ENCODE assay signal across 23 cellular contexts in the genomic region with DNA sequence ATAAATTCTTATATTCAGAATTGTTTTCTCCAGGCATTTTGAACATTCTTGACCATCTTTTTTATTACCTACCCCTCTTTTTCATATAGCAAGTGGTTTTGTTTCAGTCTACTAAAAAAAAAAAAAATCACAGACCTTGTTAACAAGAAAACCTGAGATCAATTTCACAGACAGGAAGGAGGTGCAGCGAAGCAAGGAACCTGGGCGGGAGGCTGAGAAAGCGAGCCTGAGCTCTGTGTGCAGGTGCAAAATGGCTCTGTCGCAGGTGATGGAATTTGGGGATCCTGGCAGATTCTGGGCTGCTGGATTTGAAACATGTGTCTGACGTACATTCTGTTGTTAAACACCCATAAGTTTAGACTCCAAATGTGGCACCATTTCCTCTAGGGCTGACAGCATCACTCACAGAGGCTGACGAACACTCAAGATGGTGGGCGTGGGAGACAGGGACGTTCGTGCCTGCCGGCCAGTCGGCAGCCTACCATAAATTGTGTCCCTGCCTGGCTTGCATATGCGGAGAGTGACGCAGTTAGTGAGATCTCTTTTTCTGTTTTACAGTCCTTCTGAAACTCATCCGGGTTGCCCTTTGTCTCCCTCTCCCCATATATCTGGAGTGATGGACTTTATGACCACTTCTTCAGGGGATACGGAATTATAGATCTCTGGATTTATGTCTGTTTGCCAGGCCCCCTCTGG. TPM values are rescaled to one million over a fixed set of nuclear protein-coding genes. Genes with fewer than 3 reads are reported as not detected.
DNase-seq lines count a peak whose midpoint lies in the region; ATAC-seq and TF ChIP-seq lines count a peak whose summit lies in the region.
"Had no signal": no experiment of that assay in that cellular context is flagged by ENCODE, and none has a peak within 500 bp of the region (broad histone marks: within the 10 kb centered on the region; RNA-seq: fewer than 3 reads in every experiment).

No MANE protein-coding gene starts in this region.

- dilution Hi-C loops in mammary epithelial cell (cut with HindIII; ENCODE audit: low sequenced_read_pairs), result no loop called here

- H4K91ac ChIP-seq in H9 (ENCODE audit: insufficient read length, low read depth, low read length), result no peak overlapping the region

- H3K23ac ChIP-seq in H9 (ENCODE audit: insufficient read length, low read depth, low read length), result no peak overlapping the region

- no peak overlapping the region for H3K14ac ChIP-seq in H9 (ENCODE audit: insufficient read depth, low read length)

- H2AFZ ChIP-seq in Karpas-422 (ENCODE audit: low read length) (peak overlapping the region; percentile 87; the same call in 1 of the 2 replicates), H9 (ENCODE audit: low read length) (no peak overlapping the region), mammary epithelial cell (ENCODE audit: low read depth, low read length) (no peak overlapping the region)

- H3K9me3 Mint-ChIP-seq in memory B cell (no peaks in the 10 kb centered on the region), H9 (no peaks in the 10 kb centered on the region)
- H3K9me3 Mint-ChIP-seq: activated naive CD8-positive, alpha-beta T cell treated with anti-CD3 and anti-CD28 coated beads, Interleukin-2, amount 10 ng/mL, durations not matched to agents 7 days and 5 days; activated T-helper 17 cell treated with anti-CD3 and anti-CD28 coated beads, Interleukin-2, amount 50 U/mL, for 72 hours; immature natural killer cell had no signal

- no peak overlapping the region for H3K4me3 ChIP-seq in BLaER1
- H3K4me3 ChIP-seq in Karpas-422 (ENCODE audit: low read length), result peak overlapping the region; percentile 59
- H3K4me3 ChIP-seq in mammary epithelial cell (replicated peaks in 1 of 3; ENCODE audit: insufficient read depth in 1 of 3, low read depth in 2 of 3, low read length in 3 of 3), result no peak overlapping the region
- H3K4me3 ChIP-seq: A549, mucosa of descending colon, prostate gland, upper lobe of left lung had no signal

- no peaks in the 10 kb centered on the region; the same call in 1 of the 2 replicates for H3K27me3 ChIP-seq in BLaER1
- H3K27me3 ChIP-seq in Karpas-422 (ENCODE audit: low read length), result no peaks in the 10 kb centered on the region
- no peaks in the 10 kb centered on the region for H3K27me3 ChIP-seq in H9 (ENCODE audit: insufficient read depth, low read length)
- H3K27me3 ChIP-seq in mammary epithelial cell (ENCODE audit: insufficient read depth, low read length), result no peaks in the 10 kb centered on the region
- H3K27me3 ChIP-seq: foreskin keratinocyte, upper lobe of left lung had no signal

- no peaks in the 10 kb centered on the region for H3K27me3 Mint-ChIP-seq in memory B cell
- no peaks in the 10 kb centered on the region for H3K27me3 Mint-ChIP-seq in H9 (ENCODE audit: low read depth)

- ATAC-seq in GM21786 (IDR thresholded peaks at IDR 0.05; ENCODE audit: unreplicated experiment), result peak; percentile 62
- ATAC-seq in memory B cell (ENCODE audit: low read depth), result peak; percentile 86
- ATAC-seq: A549; activated T-helper 17 cell treated with anti-CD3 and anti-CD28 coated beads, Interleukin-2, amount 50 U/mL, for 72 hours; foreskin keratinocyte; left ventricle myocardium superior; mucosa of descending colon; T-helper 17 cell had no signal

- CTCF ChIA-PET in mammary epithelial cell (lab: Charles Lee; ENCODE audit: low non-redundant PET), result no interaction called here

- H3K4me3 Mint-ChIP-seq in memory B cell, result peak overlapping the region; percentile 72
- no peak overlapping the region for H3K4me3 Mint-ChIP-seq in H9
- H3K4me3 Mint-ChIP-seq: activated naive CD8-positive, alpha-beta T cell treated with anti-CD3 and anti-CD28 coated beads, Interleukin-2, amount 10 ng/mL, durations not matched to agents 7 days and 5 days; activated T-helper 17 cell treated with anti-CD3 and anti-CD28 coated beads, Interleukin-2, amount 50 U/mL, for 72 hours; immature natural killer cell; T-helper 17 cell had no signal

- H3K18ac ChIP-seq in H9 (ENCODE audit: insufficient read length, low read depth, low read length), result no peak overlapping the region

- H3K27ac Mint-ChIP-seq in memory B cell (peak overlapping the region; percentile 67), H9 (no peak overlapping the region)
- H3K27ac Mint-ChIP-seq: activated naive CD8-positive, alpha-beta T cell treated with anti-CD3 and anti-CD28 coated beads, Interleukin-2, amount 10 ng/mL, durations not matched to agents 7 days and 5 days; activated T-helper 17 cell treated with anti-CD3 and anti-CD28 coated beads, Interleukin-2, amount 50 U/mL, for 72 hours; immature natural killer cell; T-helper 17 cell had no signal

- no peak overlapping the region for H2AK5ac ChIP-seq in H9 (ENCODE audit: insufficient read length, low read length)

- no peak overlapping the region for H3T11ph ChIP-seq in H9 (ENCODE audit: low read length)

- H2BK15ac ChIP-seq in H9 (ENCODE audit: low read depth, low read length), result no peak overlapping the region

- H3K56ac ChIP-seq in H9 (ENCODE audit: insufficient read length, low read depth, low read length), result no peak overlapping the region

- H2BK20ac ChIP-seq in H9 (ENCODE audit: low read depth, low read length, poor library complexity, severe bottlenecking), result no peak overlapping the region

- no peaks in the 10 kb centered on the region for H3K79me2 ChIP-seq in Karpas-422 (ENCODE audit: low read length)
- H3K79me2 ChIP-seq in H9 (ENCODE audit: insufficient read depth, low read length), result no peaks in the 10 kb centered on the region
- no peaks in the 10 kb centered on the region for H3K79me2 ChIP-seq in mammary epithelial cell (ENCODE audit: insufficient read depth, low read length)

- no peak overlapping the region for H2BK12ac ChIP-seq in H9 (ENCODE audit: insufficient read length, low read depth, low read length)

- H3K9me2 ChIP-seq in Karpas-422 (replicated peaks; ENCODE audit: insufficient read depth, low read length), result no peaks in the 10 kb centered on the region

- BruUV-seq in mammary epithelial cell (replicated peaks; lab: Mats Ljungman, UMichigan), result no TSS peak

- H3K9ac ChIP-seq in BLaER1 (no peak overlapping the region), Karpas-422 (ENCODE audit: low read length) (peak overlapping the region; percentile 59), H9 (ENCODE audit: extremely low read depth, insufficient read length, low read length) (no peak overlapping the region), mammary epithelial cell (ENCODE audit: insufficient read depth, low read length) (no peak overlapping the region)

- WGBS in H9 (ENCODE audit: extremely low coverage, insufficient read length, low lambda C conversion rate), result no CpG with 5 or more reads among the region's 15 CpGs
- 86% methylated on average over 15 of the region's 15 CpGs for WGBS in mammary epithelial cell (ENCODE audit: low coverage, missing lambda C conversion rate)

- H3K36me3 Mint-ChIP-seq in memory B cell, result no peaks in the 10 kb centered on the region
- H3K36me3 Mint-ChIP-seq in H9 (ENCODE audit: insufficient read depth in 1 of 3, low read depth in 3 of 3), result no peaks in the 10 kb centered on the region
- H3K36me3 Mint-ChIP-seq: activated naive CD8-positive, alpha-beta T cell treated with anti-CD3 and anti-CD28 coated beads, Interleukin-2, amount 10 ng/mL, durations not matched to agents 7 days and 5 days; immature natural killer cell had no signal

- H4K5ac ChIP-seq in H9 (ENCODE audit: insufficient read length, low read depth, low read length), result no peak overlapping the region

- H3K23me2 ChIP-seq in H9 (ENCODE audit: insufficient read length, low read depth, low read length, poor library complexity, severe bottlenecking), result no peaks in the 10 kb centered on the region

- no peak overlapping the region for H4K8ac ChIP-seq in H9 (replicated peaks; ENCODE audit: insufficient read length, low read depth, low read length)

- TF ChIP-seq CTCF in H9 (conservative IDR thresholded peaks at IDR 0.05), result no peak
- TF ChIP-seq CTCF in mammary epithelial cell (conservative IDR thresholded peaks at IDR 0.05 in 1 of 2, IDR thresholded peaks at IDR 0.05 in 1 of 2; ENCODE audit: extremely low read depth in 1 of 2, insufficient read depth in 1 of 2, low read depth in 1 of 2, low read length in 2 of 2), result no peak

- in situ Hi-C loops in mammary epithelial cell (cut with MboI; ENCODE audit: low sequenced_read_pairs in 2 of 2), result loop anchor here in 1 of 2 donors (25.0 kb wide), 1 partner anchor 395 kb away; no protein-coding TSS in a partner anchor

- H4K20me1 ChIP-seq in BLaER1, result no peaks in the 10 kb centered on the region
- H4K20me1 ChIP-seq in Karpas-422 (ENCODE audit: insufficient read depth, low read depth, low read length), result no peaks in the 10 kb centered on the region
- no peaks in the 10 kb centered on the region for H4K20me1 ChIP-seq in H9 (ENCODE audit: control insufficient read depth, insufficient read depth, insufficient read length)
- H4K20me1 ChIP-seq in mammary epithelial cell (ENCODE audit: insufficient read depth, low read length), result no peaks in the 10 kb centered on the region

- H3K4me2 ChIP-seq in BLaER1 (0 out of 2 replicates have a peak overlapping the region, but pooled peaks have one; percentile 14), Karpas-422 (ENCODE audit: low read depth, low read length, poor library complexity, severe bottlenecking) (peak overlapping the region; percentile 70), H9 (ENCODE audit: insufficient read depth, insufficient read length, low read length) (no peak overlapping the region), mammary epithelial cell (ENCODE audit: insufficient read depth, low read depth, low read length) (no peak overlapping the region)
- H3K4me2 ChIP-seq: A549 had no signal

- H3K27ac ChIP-seq in BLaER1, result no peak overlapping the region
- no peak overlapping the region for H3K27ac ChIP-seq in Karpas-422 (ENCODE audit: low read length)
- no peak overlapping the region for H3K27ac ChIP-seq in H9 (ENCODE audit: insufficient read length, low read depth, low read length)
- H3K27ac ChIP-seq in mammary epithelial cell (ENCODE audit: insufficient read depth, low read depth, low read length), result no peak overlapping the region
- H3K27ac ChIP-seq: A549, C4-2B, epithelial cell of prostate, foreskin keratinocyte, prostate gland, upper lobe of left lung had no signal

- no peaks in the 10 kb centered on the region for H3K9me3 ChIP-seq in BLaER1
- H3K9me3 ChIP-seq in Karpas-422 (ENCODE audit: low read length), result no peaks in the 10 kb centered on the region
- no peaks in the 10 kb centered on the region for H3K9me3 ChIP-seq in H9 (ENCODE audit: control insufficient read depth, low read depth, low read length)
- H3K9me3 ChIP-seq in mammary epithelial cell (replicated peaks; ENCODE audit: insufficient read depth, low read length), result no peaks in the 10 kb centered on the region
- H3K9me3 ChIP-seq: A549, mucosa of descending colon, prostate gland, upper lobe of left lung had no signal

- no peak overlapping the region for H2BK5ac ChIP-seq in H9 (ENCODE audit: insufficient read length, low read length)

- H3K4me1 Mint-ChIP-seq in memory B cell (peaks cover 10% of the 10 kb centered on the region), H9 (peaks cover 0 to 3% of the 10 kb centered on the region in 2 experiments; a peak in 2 of 4 replicates)
- H3K4me1 Mint-ChIP-seq: activated naive CD8-positive, alpha-beta T cell treated with anti-CD3 and anti-CD28 coated beads, Interleukin-2, amount 10 ng/mL, durations not matched to agents 7 days and 5 days; activated T-helper 17 cell treated with anti-CD3 and anti-CD28 coated beads, Interleukin-2, amount 50 U/mL, for 72 hours; immature natural killer cell; T-helper 17 cell had no signal

- H3K4ac ChIP-seq in H9 (ENCODE audit: low read depth, low read length), result no peak overlapping the region

- intact Hi-C loops in mammary epithelial cell (cut with micrococcal nuclease), result no loop called here

- H3K4me1 ChIP-seq in BLaER1 (peaks cover 8% of the 10 kb centered on the region), Karpas-422 (ENCODE audit: low read length) (peaks cover 13% of the 10 kb centered on the region), H9 (ENCODE audit: insufficient read depth, low read length) (no peaks in the 10 kb centered on the region), mammary epithelial cell (ENCODE audit: insufficient read depth, low read length) (peaks cover 5% of the 10 kb centered on the region)
- H3K4me1 ChIP-seq: A549, prostate gland, upper lobe of left lung had no signal

- no peak overlapping the region for H2BK120ac ChIP-seq in H9 (ENCODE audit: low read depth, low read length, poor library complexity, severe bottlenecking)

- no peaks in the 10 kb centered on the region for H3K79me1 ChIP-seq in H9 (ENCODE audit: insufficient read depth, low read depth, low read length, poor library complexity, severe bottlenecking)

- H3K36me3 ChIP-seq in BLaER1 (no peaks in the 10 kb centered on the region), Karpas-422 (ENCODE audit: insufficient read depth, low read length) (no peaks in the 10 kb centered on the region), mammary epithelial cell (ENCODE audit: insufficient read depth, low read length) (no peaks in the 10 kb centered on the region)
- H3K36me3 ChIP-seq: prostate gland, upper lobe of left lung had no signal

- peak; percentile 46 for DNase-seq in Karpas-422
- DNase-seq in memory B cell (ENCODE audit: low spot score in 2 of 2), result no peak
- no peak for DNase-seq in H9
- no peak for DNase-seq in DMS153 (lab: John Stamatoyannopoulos, UW)
- no peak for DNase-seq in mammary epithelial cell
- DNase-seq in DMS153 treated with DMSO at 0.1 percent for 48 hours (lab: John Stamatoyannopoulos, UW; ENCODE audit: unreplicated experiment), result no peak
- DNase-seq: activated CD4-positive, alpha-beta T cell treated with anti-CD3 and anti-CD28 coated beads, Interleukin-2, amount 50 U/mL, for 1 hour; activated naive CD8-positive, alpha-beta T cell treated with anti-CD3 and anti-CD28 coated beads, Interleukin-2, amount 10 ng/mL, durations not matched to agents 7 days and 5 days; foreskin keratinocyte; immature natural killer cell; left ventricle myocardium superior; mucosa of descending colon; NCI-H1105 treated with DMSO at 0.1 percent for 48 hours; NCI-H2107; T-helper 17 cell had no signal

RNA-seq across cellular contexts. Expression of a gene that starts 8.9 kb away (rescaled TPM):
- total RNA-seq in Karpas-422 (2014; rRNA removed; shearing (Covaris generic); ENCODE audit: low replicate concordance), result 23.6 and 37.5 TPM in 2 replicates
- total RNA-seq in H9 (2021) (118 and 120 TPM in 2 replicates), mammary epithelial cell (100 to 1,000 TPM in 1 of 2 donors, 10 to 100 TPM in 1; 47.2 to 107 TPM)
- polyA plus RNA-seq in mammary epithelial cell, result 71.0 TPM
- polyA minus RNA-seq in mammary epithelial cell, result 51.1 TPM

RNA-seq across cellular contexts. Expression of a gene that starts 21.7 kb away (rescaled TPM):
- total RNA-seq in Karpas-422 (2014; rRNA removed; shearing (Covaris generic); ENCODE audit: low replicate concordance), result 29.9 and 30.4 TPM in 2 replicates
- 29.7 and 32.5 TPM in 2 replicates for total RNA-seq in H9 (2021)
- 10 to 100 TPM; 38.8 to 58.5 TPM for total RNA-seq in mammary epithelial cell
- 18.7 TPM for polyA plus RNA-seq in mammary epithelial cell
- 68.7 TPM for polyA minus RNA-seq in mammary epithelial cell

Comparison
In these comparisons a context has a peak if more than half of its experiments do, and no peak if none do; other contexts are left out.
1. H3K4me2 ChIP-seq: peak in BLaER1 (single experiment) and Karpas-422 (single experiment); none in H9 (single experiment) and mammary epithelial cell (single experiment).